1 cellular context compared by ENCODE assay signal in the genomic region with DNA sequence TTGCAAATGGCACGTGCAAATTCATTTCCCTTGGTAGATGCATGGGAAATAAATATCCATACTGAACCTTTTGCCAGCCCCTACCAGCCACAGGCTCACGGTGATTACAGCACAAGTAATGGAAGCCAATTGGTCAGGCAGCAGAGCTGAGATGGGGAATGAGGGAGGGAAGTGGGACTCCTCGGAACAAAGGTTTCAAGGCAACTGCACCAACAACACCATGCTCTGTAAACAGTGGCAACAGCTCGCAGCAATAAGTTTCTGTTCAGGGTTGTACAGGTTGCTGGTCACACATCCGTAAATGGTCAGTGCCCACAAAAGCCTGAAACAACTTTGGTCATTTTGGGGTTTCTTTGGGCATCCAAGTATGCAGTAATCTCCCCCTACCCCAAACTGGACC.
TF ChIP-seq lines count a peak whose summit lies in the region.

No MANE protein-coding gene starts in this region.

TF ChIP-seq in HepG2, 621 proteins besides CTCF, POLR2A, EP300 and RAD21 (continued from another document):
- TF ChIP-seq ZBTB40 (IDR thresholded peaks at IDR 0.05) (no peak), ZBTB40 (CRISPR knock-in tag; IDR thresholded peaks at IDR 0.05) (no peak), ZNF772 (CRISPR knock-in tag; IDR thresholded peaks at IDR 0.05) (no peak), SAP130 (CRISPR knock-in tag; IDR thresholded peaks at IDR 0.05; ENCODE audit: low read depth) (peak; percentile 19; the same call in 1 of the 2 replicates), ZMYM4 (CRISPR knock-in tag; IDR thresholded peaks at IDR 0.05) (no peak), SOX13 (IDR thresholded peaks at IDR 0.05) (0 out of 2 replicates have a peak, but pooled peaks have one; percentile 27), SOX13 (CRISPR knock-in tag; conservative IDR thresholded peaks at IDR 0.05 in 1 of 2, IDR thresholded peaks at IDR 0.05 in 1 of 2) (peak in 1 of 2 experiments; percentile 94; a peak in 2 of 4 replicates), ZNF3 (CRISPR knock-in tag; IDR thresholded peaks at IDR 0.05) (no peak), NCOA2 (CRISPR knock-in tag; IDR thresholded peaks at IDR 0.05) (no peak), ATF7 (IDR thresholded peaks at IDR 0.05) (no peak), ATF7 (CRISPR knock-in tag; IDR thresholded peaks at IDR 0.05) (no peak), GLI4 (CRISPR knock-in tag; IDR thresholded peaks at IDR 0.05; ENCODE audit: borderline replicate concordance) (no peak), GMEB1 (CRISPR knock-in tag; IDR thresholded peaks at IDR 0.05; ENCODE audit: borderline replicate concordance) (no peak), SOX5 (CRISPR knock-in tag; IDR thresholded peaks at IDR 0.05; ENCODE audit: borderline replicate concordance) (peak; percentile 91), POGZ (CRISPR knock-in tag; IDR thresholded peaks at IDR 0.05) (no peak), PHB2 (IDR thresholded peaks at IDR 0.05; ENCODE audit: partially characterized antibody) (no peak), ZSCAN21 (CRISPR knock-in tag; IDR thresholded peaks at IDR 0.05; ENCODE audit: borderline replicate concordance) (no peak), HINFP (CRISPR knock-in tag; IDR thresholded peaks at IDR 0.05; ENCODE audit: low read depth) (no peak), TEAD3 (CRISPR knock-in tag; optimal IDR thresholded peaks at IDR 0.05; ENCODE audit: borderline replicate concordance) (peak; percentile 8), MTA1 (CRISPR knock-in tag; IDR thresholded peaks at IDR 0.05; ENCODE audit: borderline replicate concordance) (no peak), EEA1 (CRISPR knock-in tag; IDR thresholded peaks at IDR 0.05; ENCODE audit: borderline replicate concordance) (no peak), ZNF598 (CRISPR knock-in tag; IDR thresholded peaks at IDR 0.05; ENCODE audit: borderline replicate concordance) (no peak), FOXA1 (IDR thresholded peaks at IDR 0.05) (no peak), FOXA1 (CRISPR knock-in tag; IDR thresholded peaks at IDR 0.05) (peak; percentile 61; the same call in 1 of the 2 replicates), ZNF282 (IDR thresholded peaks at IDR 0.05; ENCODE audit: partially characterized antibody) (no peak), ZNF431 (CRISPR knock-in tag; IDR thresholded peaks at IDR 0.05; ENCODE audit: borderline replicate concordance, low read depth) (no peak), ZC3H13 (CRISPR knock-in tag; IDR thresholded peaks at IDR 0.05) (no peak)
- TF ChIP-seq, protein P1, sequence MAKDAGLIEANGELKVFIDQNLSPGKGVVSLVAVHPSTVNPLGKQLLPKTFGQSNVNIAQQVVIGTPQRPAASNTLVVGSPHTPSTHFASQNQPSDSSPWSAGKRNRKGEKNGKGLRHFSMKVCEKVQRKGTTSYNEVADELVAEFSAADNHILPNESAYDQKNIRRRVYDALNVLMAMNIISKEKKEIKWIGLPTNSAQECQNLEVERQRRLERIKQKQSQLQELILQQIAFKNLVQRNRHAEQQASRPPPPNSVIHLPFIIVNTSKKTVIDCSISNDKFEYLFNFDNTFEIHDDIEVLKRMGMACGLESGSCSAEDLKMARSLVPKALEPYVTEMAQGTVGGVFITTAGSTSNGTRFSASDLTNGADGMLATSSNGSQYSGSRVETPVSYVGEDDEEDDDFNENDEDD (CRISPR knock-in tag; IDR thresholded peaks at IDR 0.05; ENCODE audit: borderline replicate concordance), result no peak
- TF ChIP-seq, protein P2, sequence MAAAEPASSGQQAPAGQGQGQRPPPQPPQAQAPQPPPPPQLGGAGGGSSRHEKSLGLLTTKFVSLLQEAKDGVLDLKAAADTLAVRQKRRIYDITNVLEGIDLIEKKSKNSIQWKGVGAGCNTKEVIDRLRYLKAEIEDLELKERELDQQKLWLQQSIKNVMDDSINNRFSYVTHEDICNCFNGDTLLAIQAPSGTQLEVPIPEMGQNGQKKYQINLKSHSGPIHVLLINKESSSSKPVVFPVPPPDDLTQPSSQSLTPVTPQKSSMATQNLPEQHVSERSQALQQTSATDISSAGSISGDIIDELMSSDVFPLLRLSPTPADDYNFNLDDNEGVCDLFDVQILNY (CRISPR knock-in tag; conservative IDR thresholded peaks at IDR 0.05), result no peak
- TF ChIP-seq, protein P3, sequence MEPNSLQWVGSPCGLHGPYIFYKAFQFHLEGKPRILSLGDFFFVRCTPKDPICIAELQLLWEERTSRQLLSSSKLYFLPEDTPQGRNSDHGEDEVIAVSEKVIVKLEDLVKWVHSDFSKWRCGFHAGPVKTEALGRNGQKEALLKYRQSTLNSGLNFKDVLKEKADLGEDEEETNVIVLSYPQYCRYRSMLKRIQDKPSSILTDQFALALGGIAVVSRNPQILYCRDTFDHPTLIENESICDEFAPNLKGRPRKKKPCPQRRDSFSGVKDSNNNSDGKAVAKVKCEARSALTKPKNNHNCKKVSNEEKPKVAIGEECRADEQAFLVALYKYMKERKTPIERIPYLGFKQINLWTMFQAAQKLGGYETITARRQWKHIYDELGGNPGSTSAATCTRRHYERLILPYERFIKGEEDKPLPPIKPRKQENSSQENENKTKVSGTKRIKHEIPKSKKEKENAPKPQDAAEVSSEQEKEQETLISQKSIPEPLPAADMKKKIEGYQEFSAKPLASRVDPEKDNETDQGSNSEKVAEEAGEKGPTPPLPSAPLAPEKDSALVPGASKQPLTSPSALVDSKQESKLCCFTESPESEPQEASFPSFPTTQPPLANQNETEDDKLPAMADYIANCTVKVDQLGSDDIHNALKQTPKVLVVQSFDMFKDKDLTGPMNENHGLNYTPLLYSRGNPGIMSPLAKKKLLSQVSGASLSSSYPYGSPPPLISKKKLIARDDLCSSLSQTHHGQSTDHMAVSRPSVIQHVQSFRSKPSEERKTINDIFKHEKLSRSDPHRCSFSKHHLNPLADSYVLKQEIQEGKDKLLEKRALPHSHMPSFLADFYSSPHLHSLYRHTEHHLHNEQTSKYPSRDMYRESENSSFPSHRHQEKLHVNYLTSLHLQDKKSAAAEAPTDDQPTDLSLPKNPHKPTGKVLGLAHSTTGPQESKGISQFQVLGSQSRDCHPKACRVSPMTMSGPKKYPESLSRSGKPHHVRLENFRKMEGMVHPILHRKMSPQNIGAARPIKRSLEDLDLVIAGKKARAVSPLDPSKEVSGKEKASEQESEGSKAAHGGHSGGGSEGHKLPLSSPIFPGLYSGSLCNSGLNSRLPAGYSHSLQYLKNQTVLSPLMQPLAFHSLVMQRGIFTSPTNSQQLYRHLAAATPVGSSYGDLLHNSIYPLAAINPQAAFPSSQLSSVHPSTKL (CRISPR knock-in tag; IDR thresholded peaks at IDR 0.05), result 0 out of 2 replicates have a peak, but pooled peaks have one; percentile 20
